ENCODE assay signal across 8 cellular contexts in the genomic region with DNA sequence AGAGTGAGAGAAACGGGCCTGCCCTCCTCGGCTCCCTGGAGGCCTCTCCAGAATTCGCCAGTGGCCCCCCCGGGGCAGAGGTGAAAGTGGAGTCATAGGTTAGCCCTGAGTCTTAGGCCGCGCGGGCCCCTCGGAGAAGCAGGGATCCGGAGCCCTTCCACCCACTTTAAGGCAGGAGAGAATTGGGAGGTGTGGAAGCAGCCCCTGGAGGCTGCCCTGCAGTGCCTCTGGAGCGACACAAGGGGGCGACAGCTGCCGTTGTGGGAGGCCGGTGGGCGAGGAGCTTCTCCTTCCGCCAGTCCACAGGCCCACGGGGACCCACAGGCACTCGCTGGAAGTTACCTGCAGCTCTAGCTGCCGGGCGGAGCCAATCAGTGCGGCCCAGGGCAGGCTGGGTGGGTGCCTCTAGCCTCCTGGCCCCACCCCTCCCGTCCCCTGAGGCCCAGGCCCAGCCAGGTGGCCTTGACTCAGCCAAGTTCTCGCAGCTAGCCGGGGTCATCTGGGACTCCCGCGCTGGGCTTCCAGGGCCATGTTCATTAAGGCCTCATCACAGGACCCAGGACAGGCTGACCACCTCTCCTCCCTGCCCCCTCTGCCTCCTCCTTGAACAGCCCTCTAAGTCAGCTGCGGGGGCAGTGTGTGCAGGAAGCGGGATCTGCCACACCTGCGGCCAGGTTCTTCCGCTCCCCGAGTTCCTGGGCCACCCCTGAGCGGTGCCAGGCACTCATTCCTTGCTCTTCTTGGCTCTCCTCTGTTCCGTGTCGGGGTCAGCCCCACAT.
DNase-seq lines count a peak whose midpoint lies in the region; ATAC-seq and TF ChIP-seq lines count a peak whose summit lies in the region.

No MANE protein-coding gene starts in this region.

- H3K36me3 ChIP-seq in brain microvascular endothelial cell (replicated peaks), result no peaks in the 10 kb centered on the region

- ATAC-seq in GM21515 (IDR thresholded peaks at IDR 0.05; ENCODE audit: unreplicated experiment) (no peak), HG02885 (IDR thresholded peaks at IDR 0.05; ENCODE audit: poor library complexity, unreplicated experiment) (no peak)

- TF ChIP-seq CTCF in WI38 (IDR thresholded peaks at IDR 0.05; ENCODE audit: low read depth, low read length) (peak; percentile 88), brain microvascular endothelial cell (IDR thresholded peaks at IDR 0.05; ENCODE audit: low read depth, low read length, missing control alignments) (peak; percentile 95)

- no peaks in the 10 kb centered on the region for H3K27me3 ChIP-seq in brain microvascular endothelial cell (replicated peaks)

- peak; percentile 16 for DNase-seq in SKM-1 treated with dmso at 0.1 percent for 144 hours (lab: John Stamatoyannopoulos, UW; ENCODE audit: unreplicated experiment)
- DNase-seq in SKM-1 (lab: John Stamatoyannopoulos, UW; ENCODE audit: unreplicated experiment), result no peak
- DNase-seq in brain microvascular endothelial cell, result no peak
- peak; percentile 50 for DNase-seq in kidney tubule cell (ENCODE audit: low spot score)
- DNase-seq in stimulated activated CD4-positive, alpha-beta T cell treated with anti-CD3 and anti-CD28 coated beads, TNF-alpha, amount 100 ng/mL, for 4 hours (ENCODE audit: low read depth in 3 of 3), result peak; percentile 48 to 58 (median 49)

- in situ Hi-C loops in brain microvascular endothelial cell (cut with HindIII; ENCODE audit: low pct_ligation_motif_present, low sequenced_read_pairs), result no loop called here

- no peak overlapping the region for H3K4me3 ChIP-seq in WI38 (ENCODE audit: low read depth, low read length)
- no peak overlapping the region for H3K4me3 ChIP-seq in brain microvascular endothelial cell (ENCODE audit: low read depth, low read length)

- no peak overlapping the region for H3K27ac ChIP-seq in brain microvascular endothelial cell

Comparison
In these comparisons a context has a peak if more than half of its experiments do, and no peak if none do; other contexts are left out.
1. DNase-seq: peak in SKM-1 treated with dmso at 0.1 percent for 144 hours (single experiment), kidney tubule cell (single experiment) and stimulated activated CD4-positive, alpha-beta T cell treated with anti-CD3 and anti-CD28 coated beads, TNF-alpha, amount 100 ng/mL, for 4 hours (3 of 3); none in SKM-1 (single experiment) and brain microvascular endothelial cell (single experiment).